ENCODE assay signal across 16 cellular contexts in the genomic region with DNA sequence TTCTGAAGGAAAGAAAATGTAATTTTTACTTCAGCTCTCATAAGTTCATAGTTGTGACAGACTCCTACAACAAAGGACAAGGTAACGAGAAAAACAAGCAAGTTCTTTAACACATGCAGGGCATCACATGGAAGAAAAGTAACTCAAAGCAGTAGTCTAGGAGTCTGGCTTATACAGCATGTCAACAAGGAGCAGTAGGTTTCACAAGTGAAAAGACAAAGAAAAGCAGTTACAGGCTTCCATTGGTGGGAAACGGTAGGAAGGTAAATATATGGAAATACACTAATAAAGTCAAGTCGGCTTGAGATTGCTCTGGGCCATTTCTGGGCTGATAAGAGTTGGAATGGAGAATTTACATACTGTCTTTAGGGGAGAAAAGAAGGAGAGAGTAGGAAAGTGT.
DNase-seq lines count a peak whose midpoint lies in the region; ATAC-seq, FAIRE-seq and TF ChIP-seq lines count a peak whose summit lies in the region.
"Had no signal": no experiment of that assay in that cellular context is flagged by ENCODE, and none has a peak within 500 bp of the region (broad histone marks: within the 10 kb centered on the region; RNA-seq: fewer than 3 reads in every experiment).

No MANE protein-coding gene starts in this region.

- CTCF ChIA-PET in H1 (lab: Charles Lee; ENCODE audit: partially characterized antibody) = no interaction called here

- no peaks in the 10 kb centered on the region for H3K79me1 ChIP-seq in H1 (ENCODE audit: low read depth, low read length)

- FAIRE-seq in H1 (lab: Jason Lieb, UNC) = no peak
- FAIRE-seq: A549, GM12892, GM18507 had no signal

- TF ChIP-seq EP300 in H1 (IDR thresholded peaks at IDR 0.05; ENCODE audit: borderline replicate concordance in 1 of 2, low read depth in 2 of 2, low read length in 2 of 2) = no peak

- DNase-seq in H1 (ENCODE audit: low read depth in 1 of 2, low spot score in 2 of 2) (no peak), left colon (no peak), osteoblast (ENCODE audit: insufficient read length, low spot score, missing footprints) (peak; percentile 52), ecto neural progenitor cell (ENCODE audit: low spot score) (no peak), pons (ENCODE audit: low spot score) (no peak)
- DNase-seq: AML-193; CD4-positive, alpha-beta T cell; DMS153; DMS79; GDM1 had no signal

- H3K27me3 ChIP-seq in H1 (replicated peaks in 1 of 4; ENCODE audit: control insufficient read depth in 3 of 4, extremely low read depth in 1 of 4, insufficient read depth in 3 of 4, low read length in 3 of 4) (no peaks in the 10 kb centered on the region; a peak in 2 of 7 replicates), osteoblast (ENCODE audit: insufficient read depth, low read length) (no peaks in the 10 kb centered on the region)

- TF ChIP-seq CTCF in H1 (IDR thresholded peaks at IDR 0.05; ENCODE audit: control extremely low read depth in 1 of 3, insufficient read depth in 1 of 3, low read depth in 1 of 3, low read length in 3 of 3) (no peak), osteoblast (IDR thresholded peaks at IDR 0.05; ENCODE audit: extremely low read depth, low read depth, low read length) (no peak)

- no peak overlapping the region for H4K5ac ChIP-seq in H1 (ENCODE audit: insufficient read length, low read depth, low read length)

- H3K9ac ChIP-seq in H1 (replicated peaks in 1 of 4; ENCODE audit: extremely low read depth in 1 of 4, low read depth in 3 of 4, low read length in 3 of 4) = no peak overlapping the region

- H2BK120ac ChIP-seq in H1 (replicated peaks; ENCODE audit: low read depth, low read length) = no peak overlapping the region

- no peak for TF ChIP-seq POLR2A in H1 (IDR thresholded peaks at IDR 0.05; ENCODE audit: control extremely low read depth in 1 of 2, low read depth in 2 of 2, low read length in 2 of 2)

- POLR2A ChIA-PET in H1 (lab: Charles Lee; ENCODE audit: partially characterized antibody) = no interaction called here

- H3K18ac ChIP-seq in H1 (ENCODE audit: extremely low read depth, low read length) = no peak overlapping the region

- H3K4me1 ChIP-seq in H1 (replicated peaks in 1 of 4; ENCODE audit: control insufficient read depth in 3 of 4, insufficient read depth in 4 of 4, low read length in 3 of 4) = no peaks in the 10 kb centered on the region
- H3K4me1 ChIP-seq in osteoblast (ENCODE audit: insufficient read depth, low read length) = no peaks in the 10 kb centered on the region
- H3K4me1 ChIP-seq: A549, HAP-1 had no signal

- no peak overlapping the region for H3K4me2 ChIP-seq in H1 (ENCODE audit: insufficient read depth in 1 of 2, low read depth in 2 of 2, low read length in 2 of 2)
- no peak overlapping the region for H3K4me2 ChIP-seq in osteoblast (ENCODE audit: insufficient read depth, low read length)
- H3K4me2 ChIP-seq: A549 had no signal

- no peaks in the 10 kb centered on the region for H3K36me3 ChIP-seq in H1 (ENCODE audit: control insufficient read depth in 2 of 4, insufficient read depth in 4 of 4, low read length in 3 of 4)
- no peaks in the 10 kb centered on the region for H3K36me3 ChIP-seq in osteoblast (ENCODE audit: insufficient read depth, low read length)
- H3K36me3 ChIP-seq: HAP-1 had no signal

- intact Hi-C loops in left colon (cut with DNase I, micrococcal nuclease) = no loop called here

- H2BK20ac ChIP-seq in H1 (ENCODE audit: low read length) = no peak overlapping the region

- H4K20me1 ChIP-seq in H1 (replicated peaks in 1 of 2; ENCODE audit: control insufficient read depth in 1 of 2, insufficient read depth in 2 of 2, low read length in 2 of 2) = no peaks in the 10 kb centered on the region
- no peaks in the 10 kb centered on the region for H4K20me1 ChIP-seq in osteoblast (ENCODE audit: insufficient read depth, low read length)

- no peak overlapping the region for H2BK12ac ChIP-seq in H1 (ENCODE audit: low read depth, low read length)

- H2AFZ ChIP-seq in H1 (ENCODE audit: low read length) = 0 out of 2 replicates have a peak overlapping the region, but pooled peaks have one; percentile 36
- no peak overlapping the region for H2AFZ ChIP-seq in osteoblast (ENCODE audit: low read length)

- no peaks in the 10 kb centered on the region for H3K79me2 ChIP-seq in H1 (ENCODE audit: control insufficient read depth in 1 of 2, insufficient read depth in 2 of 2, low read length in 2 of 2)
- no peaks in the 10 kb centered on the region for H3K79me2 ChIP-seq in osteoblast (ENCODE audit: insufficient read depth, low read length)

- WGBS in H1 (ENCODE audit: extremely low coverage in 1 of 2, insufficient coverage in 1 of 2, insufficient read length in 1 of 2, insufficient replicate concordance in 2 of 2, low coverage in 1 of 2, low lambda C conversion rate in 2 of 2, missing lambda C conversion rate in 1 of 2), 2 experiments = 76% methylated on average over 3 of the region's 3 CpGs; no CpG with 5 or more reads in 1 of the 2 experiments

- no peak overlapping the region for H2AK5ac ChIP-seq in H1 (ENCODE audit: low read depth, low read length)

- H4K91ac ChIP-seq in H1 (replicated peaks; ENCODE audit: insufficient read length, low read length) = no peak overlapping the region

- H3K14ac ChIP-seq in H1 (ENCODE audit: insufficient read length) = no peak overlapping the region

- no peaks in the 10 kb centered on the region for H3K23me2 ChIP-seq in H1 (ENCODE audit: low read depth, low read length)

- no peak for TF ChIP-seq RAD21 in H1 (IDR thresholded peaks at IDR 0.05 in 1 of 2, conservative IDR thresholded peaks at IDR 0.05 in 1 of 2; ENCODE audit: low read depth in 2 of 2, low read length in 2 of 2)

- no peak overlapping the region for H3K4me3 ChIP-seq in H1 (ENCODE audit: extremely low read depth in 1 of 4, insufficient read depth in 2 of 4, low read depth in 3 of 4, low read length in 4 of 4)
- H3K4me3 ChIP-seq in osteoblast (ENCODE audit: insufficient read depth, low read length) = no peak overlapping the region
- H3K4me3 ChIP-seq: A549, HAP-1 had no signal

- no peak overlapping the region for H2BK15ac ChIP-seq in H1 (ENCODE audit: low read length)

- H3K4ac ChIP-seq in H1 (replicated peaks; ENCODE audit: insufficient read length, low read depth, low read length) = no peak overlapping the region

- no peak overlapping the region for H4K8ac ChIP-seq in H1 (ENCODE audit: extremely low read depth, insufficient read depth, low read length)

- no peaks in the 10 kb centered on the region for H3K9me3 ChIP-seq in H1 (ENCODE audit: insufficient read depth in 2 of 2, low read depth in 1 of 2, low read length in 1 of 2)
- H3K9me3 ChIP-seq in osteoblast (ENCODE audit: low read depth, low read length) = no peaks in the 10 kb centered on the region
- H3K9me3 ChIP-seq: A549, HAP-1 had no signal

- H3K23ac ChIP-seq in H1 (ENCODE audit: insufficient read length) = no peak overlapping the region

- ATAC-seq in left colon (peak; percentile 45), GM18870 (IDR thresholded peaks at IDR 0.05; ENCODE audit: unreplicated experiment) (no peak), HG03378 (IDR thresholded peaks at IDR 0.05; ENCODE audit: unreplicated experiment) (no peak)
- ATAC-seq: A549 had no signal

- no peak overlapping the region for H3K56ac ChIP-seq in H1 (replicated peaks; ENCODE audit: insufficient read length, low read depth, low read length)

- H3K27ac ChIP-seq in H1 (ENCODE audit: low read depth, low read length) (no peak overlapping the region), osteoblast (ENCODE audit: low read depth, low read length) (no peak overlapping the region)
- H3K27ac ChIP-seq: A549 had no signal

- no peak overlapping the region for H2BK5ac ChIP-seq in H1 (ENCODE audit: low read depth, low read length)

TF ChIP-seq in H1, 55 proteins besides CTCF, POLR2A, EP300 and RAD21 (continues in another document):
- TF ChIP-seq TAF7 (optimal IDR thresholded peaks at IDR 0.05; ENCODE audit: borderline replicate concordance, low read depth, low read length) (no peak), EGR1 (IDR thresholded peaks at IDR 0.05; ENCODE audit: borderline replicate concordance, low read depth, low read length) (no peak), SUZ12 (IDR thresholded peaks at IDR 0.05; ENCODE audit: low read length) (no peak), KDM1A (IDR thresholded peaks at IDR 0.05; ENCODE audit: borderline replicate concordance, low read length) (no peak), ATF2 (IDR thresholded peaks at IDR 0.05; ENCODE audit: low read length) (no peak), RXRA (IDR thresholded peaks at IDR 0.05; ENCODE audit: insufficient read depth, low read depth, low read length) (no peak), CREB1 (IDR thresholded peaks at IDR 0.05) (no peak), ZNF274 (IDR thresholded peaks at IDR 0.05; ENCODE audit: borderline replicate concordance, extremely low read depth, low read length) (no peak), JUN (IDR thresholded peaks at IDR 0.05; ENCODE audit: low read depth, low read length) (no peak), GTF2F1 (IDR thresholded peaks at IDR 0.05; ENCODE audit: borderline replicate concordance, low read depth, low read length) (no peak), SRF (IDR thresholded peaks at IDR 0.05; ENCODE audit: low read depth, low read length) (no peak), NRF1 (IDR thresholded peaks at IDR 0.05; ENCODE audit: low read depth, low read length) (no peak)
- TF ChIP-seq, protein P1, sequence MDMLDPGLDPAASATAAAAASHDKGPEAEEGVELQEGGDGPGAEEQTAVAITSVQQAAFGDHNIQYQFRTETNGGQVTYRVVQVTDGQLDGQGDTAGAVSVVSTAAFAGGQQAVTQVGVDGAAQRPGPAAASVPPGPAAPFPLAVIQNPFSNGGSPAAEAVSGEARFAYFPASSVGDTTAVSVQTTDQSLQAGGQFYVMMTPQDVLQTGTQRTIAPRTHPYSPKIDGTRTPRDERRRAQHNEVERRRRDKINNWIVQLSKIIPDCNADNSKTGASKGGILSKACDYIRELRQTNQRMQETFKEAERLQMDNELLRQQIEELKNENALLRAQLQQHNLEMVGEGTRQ (IDR thresholded peaks at IDR 0.05; ENCODE audit: low read length) = no peak
